26 cellular contexts compared by ENCODE assay signal in the genomic region with DNA sequence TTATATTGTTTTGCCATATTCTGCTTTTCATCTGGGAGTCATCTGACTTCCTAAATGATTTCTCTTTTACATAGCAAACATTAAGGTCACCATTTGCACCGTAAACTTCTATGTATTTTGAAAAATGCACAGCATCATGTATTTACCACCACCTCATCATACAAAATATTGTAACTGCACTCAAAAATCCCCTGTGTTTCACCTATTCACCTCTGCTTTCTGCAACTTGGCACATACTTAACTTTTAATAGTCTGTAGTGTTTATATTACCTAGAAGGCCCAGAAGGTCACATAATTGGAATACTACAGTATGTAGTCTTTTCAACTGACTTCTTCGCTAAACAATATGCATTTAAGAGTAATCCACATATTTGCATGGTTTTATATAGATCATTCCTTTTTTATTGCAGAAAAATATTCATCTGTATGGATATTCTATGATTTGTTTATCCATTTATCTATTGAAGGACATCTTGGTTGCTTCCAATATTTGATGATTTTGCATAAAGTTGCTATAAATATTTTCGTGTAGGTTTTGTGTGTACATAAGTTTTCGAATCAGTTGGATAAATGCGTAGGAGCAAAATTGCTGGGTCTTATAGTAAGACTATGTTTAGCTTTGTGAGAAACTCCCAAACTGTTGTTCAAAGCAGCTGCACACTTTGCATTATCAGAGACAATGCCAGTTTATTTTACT.
DNase-seq lines count a peak whose midpoint lies in the region; ATAC-seq, FAIRE-seq and TF ChIP-seq lines count a peak whose summit lies in the region.
"Had no signal": no experiment of that assay in that cellular context is flagged by ENCODE, and none has a peak within 500 bp of the region (broad histone marks: within the 10 kb centered on the region; RNA-seq: fewer than 3 reads in every experiment).

No MANE protein-coding gene starts in this region.

- no peak overlapping the region for H3K27ac ChIP-seq in HepG2 (ENCODE audit: extremely low read length, insufficient read depth, low read length)
- no peak overlapping the region for H3K27ac ChIP-seq in right lobe of liver
- H3K27ac ChIP-seq in K562 (ENCODE audit: extremely low read depth, low read depth, low read length) = no peak overlapping the region
- no peak overlapping the region for H3K27ac ChIP-seq in CD4-positive, alpha-beta T cell (ENCODE audit: low read depth, low read length)
- H3K27ac ChIP-seq: 22Rv1; BLaER1 treated with 17β-estradiol and CSF1 and Interleukin-3, amounts not matched to agents 10 nM and 100 nM had no signal

- no peaks in the 10 kb centered on the region for H3K79me2 ChIP-seq in HepG2 (ENCODE audit: insufficient read depth, low read length)
- H3K79me2 ChIP-seq in K562 (ENCODE audit: control insufficient read depth, insufficient read depth, low read length) = no peaks in the 10 kb centered on the region

- WGBS in HepG2 (ENCODE audit: low lambda C conversion rate) = 7% methylated on average over 5 of the region's 5 CpGs
- WGBS in right lobe of liver (ENCODE audit: insufficient coverage, low coverage, low lambda C conversion rate, missing lambda C conversion rate) = 53% methylated on average over 5 of the region's 5 CpGs
- WGBS in K562 (ENCODE audit: insufficient coverage, low coverage, missing lambda C conversion rate) = under 1% methylated on average over 5 of the region's 5 CpGs

- FAIRE-seq in HepG2 (lab: Jason Lieb, UNC) (no peak), K562 (lab: Jason Lieb, UNC) (no peak)
- FAIRE-seq: A204.1, GM12891, GM18507, H54 had no signal

- no peaks in the 10 kb centered on the region for H3K4me1 Mint-ChIP-seq in CD4-positive, alpha-beta T cell (ENCODE audit: low read depth)
- H3K4me1 Mint-ChIP-seq: CD14-positive monocyte; CD4-positive, alpha-beta memory T cell had no signal

- POLR2A ChIA-PET in HepG2 (lab: Yijun Ruan, JAX) = no interaction called here
- POLR2A ChIA-PET in K562 (lab: Yijun Ruan, JAX) = no interaction called here
- POLR2A ChIA-PET in CD4-positive, alpha-beta T cell (lab: Charles Lee) = no interaction called here

- no peak overlapping the region for H3K4me3 Mint-ChIP-seq in CD4-positive, alpha-beta T cell
- H3K4me3 Mint-ChIP-seq: CD14-positive monocyte; CD4-positive, alpha-beta memory T cell; HFFc6 had no signal

- TF ChIP-seq CTCF in HepG2 (CRISPR knock-in tag; IDR thresholded peaks at IDR 0.05) = no peak
- no peak for TF ChIP-seq CTCF in right lobe of liver (IDR thresholded peaks at IDR 0.05)
- no peak for TF ChIP-seq CTCF in K562 (IDR thresholded peaks at IDR 0.05 in 2 of 3, conservative IDR thresholded peaks at IDR 0.05 in 1 of 3; ENCODE audit: insufficient read depth in 2 of 3, low read depth in 1 of 3, low read length in 3 of 3)
- TF ChIP-seq CTCF in CD4-positive, alpha-beta T cell (IDR thresholded peaks at IDR 0.05) = no peak

- TF ChIP-seq POLR2A in HepG2 (IDR thresholded peaks at IDR 0.05; ENCODE audit: insufficient read depth in 1 of 2, low read depth in 2 of 2, low read length in 2 of 2) (no peak), right lobe of liver (IDR thresholded peaks at IDR 0.05) (no peak), K562 (conservative IDR thresholded peaks at IDR 0.05) (no peak)

- TF ChIP-seq RAD21 in HepG2 (CRISPR knock-in tag; IDR thresholded peaks at IDR 0.05) (no peak), K562 (CRISPR knock-in tag; conservative IDR thresholded peaks at IDR 0.05 in 1 of 2, IDR thresholded peaks at IDR 0.05 in 1 of 2) (no peak)

- ATAC-seq in HepG2 = no peak
- ATAC-seq in right lobe of liver = no peak
- ATAC-seq in K562 = no peak
- ATAC-seq in CD4-positive, alpha-beta T cell (ENCODE audit: poor library complexity) = no peak

- H3K4me3 ChIP-seq in HepG2 (replicated peaks in 1 of 3; ENCODE audit: insufficient read depth in 1 of 3, low read depth in 2 of 3, low read length in 3 of 3) (no peak overlapping the region), right lobe of liver (no peak overlapping the region), K562 (no peak overlapping the region)
- H3K4me3 ChIP-seq: BLaER1 treated with 17β-estradiol and CSF1 and Interleukin-3, amounts not matched to agents 10 nM and 100 nM; HAP-1 had no signal

- no peaks in the 10 kb centered on the region for H3K27me3 Mint-ChIP-seq in CD4-positive, alpha-beta T cell
- H3K27me3 Mint-ChIP-seq: CD4-positive, alpha-beta memory T cell had no signal

- in situ Hi-C loops in HepG2 (cut with HindIII; ENCODE audit: extremely low pct_ligation_motif_present, low pct_unique_long_range_greater_than_20kb) (no loop called here), K562 (cut with MboI) (no loop called here)

- no peaks in the 10 kb centered on the region for H3K36me3 ChIP-seq in HepG2 (replicated peaks in 1 of 2; ENCODE audit: control insufficient read depth in 1 of 2, insufficient read depth in 2 of 2, low read length in 2 of 2)
- no peaks in the 10 kb centered on the region for H3K36me3 ChIP-seq in right lobe of liver
- no peaks in the 10 kb centered on the region for H3K36me3 ChIP-seq in K562 (ENCODE audit: control insufficient read depth, insufficient read depth, low read length)
- H3K36me3 ChIP-seq: BE2C; BLaER1 treated with 17β-estradiol and CSF1 and Interleukin-3, amounts not matched to agents 10 nM and 100 nM; HAP-1 had no signal

- intact Hi-C loops in HepG2 (cut with micrococcal nuclease; ENCODE audit: unreplicated experiment) (no loop called here), right lobe of liver (cut with DNase I) (no loop called here), K562 (cut with micrococcal nuclease) (no loop called here)
- intact Hi-C loops in CD4-positive, alpha-beta T cell (cut with DNase I, micrococcal nuclease) = no loop called here

- peaks cover 11% of the 10 kb centered on the region for H3K9me3 Mint-ChIP-seq in CD4-positive, alpha-beta T cell

- DNase-seq in HepG2 (ENCODE audit: low spot score) (no peak), right lobe of liver (no peak), K562 (ENCODE audit: extremely low read depth in 1 of 4, low spot score in 3 of 4) (no peak), iris pigment epithelial cell (ENCODE audit: low read depth) (peak; percentile 12), NK-92 (lab: John Stamatoyannopoulos, UW; ENCODE audit: unreplicated experiment) (no peak), NCI-H146 (lab: John Stamatoyannopoulos, UW) (no peak)
- DNase-seq in CD4-positive, alpha-beta T cell = no peak
- DNase-seq: ACHN; AML-193; BE2C; Calu3; CD4-positive, alpha-beta memory T cell; COR-L47; DMS53; DMS79 treated with DMSO at 0.1 percent for 48 hours; GF-D8; GOT3; HFFc6 had no signal

- H3K4me1 ChIP-seq in HepG2 (ENCODE audit: insufficient read depth, low read length) = no peaks in the 10 kb centered on the region
- H3K4me1 ChIP-seq in right lobe of liver = no peaks in the 10 kb centered on the region
- no peaks in the 10 kb centered on the region for H3K4me1 ChIP-seq in K562 (replicated peaks in 1 of 2; ENCODE audit: control insufficient read depth in 2 of 2, insufficient read depth in 2 of 2, low read length in 2 of 2)
- H3K4me1 ChIP-seq: BE2C; BLaER1 treated with 17β-estradiol and CSF1 and Interleukin-3, amounts not matched to agents 10 nM and 100 nM had no signal

- H3K4me2 ChIP-seq in HepG2 (ENCODE audit: low read depth, low read length) = no peak overlapping the region
- no peak overlapping the region for H3K4me2 ChIP-seq in K562 (ENCODE audit: insufficient read depth, low read length)
- H3K4me2 ChIP-seq: BLaER1 treated with 17β-estradiol and CSF1 and Interleukin-3, amounts not matched to agents 10 nM and 100 nM had no signal

- H2AFZ ChIP-seq in HepG2 (ENCODE audit: low read length) = no peak overlapping the region
- H2AFZ ChIP-seq in K562 (ENCODE audit: low read depth, low read length) = no peak overlapping the region

- H4K20me1 ChIP-seq in HepG2 (ENCODE audit: insufficient read depth, low read length) (no peaks in the 10 kb centered on the region), K562 (replicated peaks; ENCODE audit: control insufficient read depth, insufficient read depth, low read length) (no peaks in the 10 kb centered on the region)
- H4K20me1 ChIP-seq: BLaER1 treated with 17β-estradiol and CSF1 and Interleukin-3, amounts not matched to agents 10 nM and 100 nM had no signal

- H3K36me3 Mint-ChIP-seq in CD4-positive, alpha-beta T cell (ENCODE audit: low read depth) = no peaks in the 10 kb centered on the region
- H3K36me3 Mint-ChIP-seq: CD14-positive monocyte had no signal

- TF ChIP-seq EP300 in HepG2 (IDR thresholded peaks at IDR 0.05; ENCODE audit: low read depth in 2 of 2, low read length in 2 of 2) (no peak), HepG2 (CRISPR knock-in tag; IDR thresholded peaks at IDR 0.05; ENCODE audit: borderline replicate concordance) (no peak), K562 (IDR thresholded peaks at IDR 0.05; ENCODE audit: low read length) (no peak)

- no TSS peak for BruUV-seq in HepG2 (replicated peaks; lab: Mats Ljungman, UMichigan)
- BruUV-seq in K562 (replicated peaks; lab: Mats Ljungman, UMichigan) = no TSS peak

- H3K9me1 ChIP-seq in K562 (ENCODE audit: control insufficient read depth, insufficient read depth, low read length) = no peaks in the 10 kb centered on the region

- H3K9ac ChIP-seq in HepG2 (ENCODE audit: insufficient read depth, low read depth, low read length) (no peak overlapping the region), K562 (ENCODE audit: insufficient read depth in 1 of 2, low read depth in 2 of 2, low read length in 2 of 2) (no peak overlapping the region)
- H3K9ac ChIP-seq: BLaER1 treated with 17β-estradiol and CSF1 and Interleukin-3, amounts not matched to agents 10 nM and 100 nM had no signal

- H3K9me3 ChIP-seq in HepG2 (ENCODE audit: low read length) = peaks cover 36% of the 10 kb centered on the region
- no peaks in the 10 kb centered on the region for H3K9me3 ChIP-seq in right lobe of liver
- H3K9me3 ChIP-seq in K562 (replicated peaks; ENCODE audit: control insufficient read depth, insufficient read depth, low read depth, low read length) = no peaks in the 10 kb centered on the region; the same call in 1 of the 2 replicates
- no peaks in the 10 kb centered on the region for H3K9me3 ChIP-seq in CD4-positive, alpha-beta T cell (ENCODE audit: control insufficient read depth, low read length)
- H3K9me3 ChIP-seq: BE2C, HAP-1 had no signal

- H3K27ac Mint-ChIP-seq in CD4-positive, alpha-beta T cell = no peak overlapping the region
- H3K27ac Mint-ChIP-seq: CD14-positive monocyte; CD4-positive, alpha-beta memory T cell; HFFc6 had no signal

- H3K27me3 ChIP-seq in HepG2 (ENCODE audit: control insufficient read depth in 1 of 2, insufficient read depth in 2 of 2, low read length in 2 of 2) (no peaks in the 10 kb centered on the region; a peak in 1 of 5 replicates), right lobe of liver (no peaks in the 10 kb centered on the region), K562 (ENCODE audit: control insufficient read depth in 2 of 2, insufficient read depth in 2 of 2, low read length in 2 of 2) (no peaks in the 10 kb centered on the region)
- H3K27me3 ChIP-seq in CD4-positive, alpha-beta T cell (ENCODE audit: control insufficient read depth, insufficient read depth, low read length) = no peaks in the 10 kb centered on the region
- H3K27me3 ChIP-seq: BE2C; BLaER1 treated with 17β-estradiol and CSF1 and Interleukin-3, amounts not matched to agents 10 nM and 100 nM had no signal

- CTCF ChIA-PET in HepG2 (lab: Yijun Ruan, JAX; ENCODE audit: low intra/inter-chr PET ratio, low total read pairs) = no interaction called here
- CTCF ChIA-PET in K562 (lab: Yijun Ruan, JAX; ENCODE audit: low intra/inter-chr PET ratio) = no interaction called here
- CTCF ChIA-PET in CD4-positive, alpha-beta T cell (lab: Charles Lee) = no interaction called here
